ENCODE assay signal across 1 cellular context in the genomic region with DNA sequence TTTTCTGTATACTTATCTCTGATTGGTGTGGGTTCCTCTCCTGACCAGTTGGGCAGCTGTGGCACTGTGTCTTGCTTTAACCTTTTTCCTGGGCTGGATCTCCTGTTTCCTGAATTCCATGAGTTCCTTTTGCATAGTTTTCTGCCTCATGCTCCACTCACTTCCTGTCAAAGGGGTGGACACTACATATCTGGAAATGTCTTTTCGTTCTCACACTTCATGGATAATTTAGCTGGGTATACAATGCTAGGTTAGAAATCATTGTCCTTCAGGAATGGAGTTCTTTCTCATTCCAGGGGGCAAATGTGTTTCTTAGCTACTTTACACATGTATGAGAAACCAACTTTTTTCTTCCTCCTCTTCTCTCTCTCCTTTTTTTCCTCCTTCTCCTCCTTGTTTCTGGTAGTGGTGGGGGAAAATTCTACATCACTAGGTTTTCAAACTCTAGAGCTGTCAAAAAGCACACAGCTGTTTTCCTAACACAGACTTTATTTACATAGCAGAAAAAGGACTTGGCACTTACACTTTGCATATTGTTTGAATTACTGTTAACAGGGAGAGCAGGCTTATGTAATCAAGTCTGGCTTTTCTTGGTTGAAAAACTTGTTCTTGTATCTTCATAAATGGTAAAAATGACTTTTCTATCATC.
TF ChIP-seq lines count a peak whose summit lies in the region.

No MANE protein-coding gene starts in this region.

TF ChIP-seq in HepG2, 621 proteins besides CTCF, POLR2A, EP300 and RAD21:
- TF ChIP-seq ZNF792 (CRISPR knock-in tag; IDR thresholded peaks at IDR 0.05) (0 out of 2 replicates have a peak, but pooled peaks have one; percentile 20), RARA (CRISPR knock-in tag; IDR thresholded peaks at IDR 0.05) (0 out of 2 replicates have a peak, but pooled peaks have one; percentile 21), SIN3A (IDR thresholded peaks at IDR 0.05; ENCODE audit: borderline replicate concordance, low read depth, low read length) (peak; percentile 42; the same call in 1 of the 2 replicates), LCORL (IDR thresholded peaks at IDR 0.05) (no peak), LCORL (CRISPR knock-in tag; IDR thresholded peaks at IDR 0.05) (0 out of 2 replicates have a peak, but pooled peaks have one; percentile 19), TRIM24 (CRISPR knock-in tag; IDR thresholded peaks at IDR 0.05) (0 out of 2 replicates have a peak, but pooled peaks have one; percentile 50), FOXK2 (IDR thresholded peaks at IDR 0.05) (0 out of 2 replicates have a peak, but pooled peaks have one; percentile 5), TEAD3 (CRISPR knock-in tag; optimal IDR thresholded peaks at IDR 0.05; ENCODE audit: borderline replicate concordance) (peak; percentile 66), GATAD2A (CRISPR knock-in tag; IDR thresholded peaks at IDR 0.05) (peak; percentile 58), SETDB1 (CRISPR knock-in tag; IDR thresholded peaks at IDR 0.05; ENCODE audit: borderline replicate concordance) (peak; percentile 82; the same call in 1 of the 2 replicates), SKI (IDR thresholded peaks at IDR 0.05; ENCODE audit: partially characterized antibody) (peak; percentile 39), FOXA1 (IDR thresholded peaks at IDR 0.05) (no peak), FOXA1 (CRISPR knock-in tag; IDR thresholded peaks at IDR 0.05) (peak; percentile 50; the same call in 1 of the 2 replicates), ZFP1 (CRISPR knock-in tag; IDR thresholded peaks at IDR 0.05) (peak; percentile 100), GABPA (IDR thresholded peaks at IDR 0.05; ENCODE audit: low read depth, low read length) (no peak), GABPA (CRISPR knock-in tag; IDR thresholded peaks at IDR 0.05; ENCODE audit: low read depth) (peak; percentile 40; the same call in 1 of the 2 replicates), SOX5 (CRISPR knock-in tag; IDR thresholded peaks at IDR 0.05; ENCODE audit: borderline replicate concordance) (peak; percentile 43; the same call in 1 of the 2 replicates), THAP11 (CRISPR knock-in tag; IDR thresholded peaks at IDR 0.05) (peak; percentile 37; the same call in 1 of the 2 replicates), FOXA3 (CRISPR knock-in tag; IDR thresholded peaks at IDR 0.05) (peak; percentile 58), HNRNPK (IDR thresholded peaks at IDR 0.05; ENCODE audit: low read depth, low read length, poor library complexity, severe bottlenecking) (peak; percentile 7), ZNF333 (CRISPR knock-in tag; IDR thresholded peaks at IDR 0.05; ENCODE audit: borderline replicate concordance) (no peak), NFE2L2 (IDR thresholded peaks at IDR 0.05; ENCODE audit: low read length) (no peak), ZNF335 (CRISPR knock-in tag; IDR thresholded peaks at IDR 0.05) (no peak), SAP130 (CRISPR knock-in tag; IDR thresholded peaks at IDR 0.05; ENCODE audit: low read depth) (peak; percentile 69), CREM (IDR thresholded peaks at IDR 0.05) (peak; percentile 20; the same call in 1 of the 2 replicates), CREM (CRISPR knock-in tag; IDR thresholded peaks at IDR 0.05) (no peak), RXRB (CRISPR knock-in tag; IDR thresholded peaks at IDR 0.05; ENCODE audit: borderline replicate concordance) (no peak), HDAC2 (CRISPR knock-in tag; IDR thresholded peaks at IDR 0.05) (0 out of 2 replicates have a peak, but pooled peaks have one; percentile 17)
- TF ChIP-seq, protein P1, sequence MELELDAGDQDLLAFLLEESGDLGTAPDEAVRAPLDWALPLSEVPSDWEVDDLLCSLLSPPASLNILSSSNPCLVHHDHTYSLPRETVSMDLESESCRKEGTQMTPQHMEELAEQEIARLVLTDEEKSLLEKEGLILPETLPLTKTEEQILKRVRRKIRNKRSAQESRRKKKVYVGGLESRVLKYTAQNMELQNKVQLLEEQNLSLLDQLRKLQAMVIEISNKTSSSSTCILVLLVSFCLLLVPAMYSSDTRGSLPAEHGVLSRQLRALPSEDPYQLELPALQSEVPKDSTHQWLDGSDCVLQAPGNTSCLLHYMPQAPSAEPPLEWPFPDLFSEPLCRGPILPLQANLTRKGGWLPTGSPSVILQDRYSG (CRISPR knock-in tag; IDR thresholded peaks at IDR 0.05) = no peak
- TF ChIP-seq, protein P2, sequence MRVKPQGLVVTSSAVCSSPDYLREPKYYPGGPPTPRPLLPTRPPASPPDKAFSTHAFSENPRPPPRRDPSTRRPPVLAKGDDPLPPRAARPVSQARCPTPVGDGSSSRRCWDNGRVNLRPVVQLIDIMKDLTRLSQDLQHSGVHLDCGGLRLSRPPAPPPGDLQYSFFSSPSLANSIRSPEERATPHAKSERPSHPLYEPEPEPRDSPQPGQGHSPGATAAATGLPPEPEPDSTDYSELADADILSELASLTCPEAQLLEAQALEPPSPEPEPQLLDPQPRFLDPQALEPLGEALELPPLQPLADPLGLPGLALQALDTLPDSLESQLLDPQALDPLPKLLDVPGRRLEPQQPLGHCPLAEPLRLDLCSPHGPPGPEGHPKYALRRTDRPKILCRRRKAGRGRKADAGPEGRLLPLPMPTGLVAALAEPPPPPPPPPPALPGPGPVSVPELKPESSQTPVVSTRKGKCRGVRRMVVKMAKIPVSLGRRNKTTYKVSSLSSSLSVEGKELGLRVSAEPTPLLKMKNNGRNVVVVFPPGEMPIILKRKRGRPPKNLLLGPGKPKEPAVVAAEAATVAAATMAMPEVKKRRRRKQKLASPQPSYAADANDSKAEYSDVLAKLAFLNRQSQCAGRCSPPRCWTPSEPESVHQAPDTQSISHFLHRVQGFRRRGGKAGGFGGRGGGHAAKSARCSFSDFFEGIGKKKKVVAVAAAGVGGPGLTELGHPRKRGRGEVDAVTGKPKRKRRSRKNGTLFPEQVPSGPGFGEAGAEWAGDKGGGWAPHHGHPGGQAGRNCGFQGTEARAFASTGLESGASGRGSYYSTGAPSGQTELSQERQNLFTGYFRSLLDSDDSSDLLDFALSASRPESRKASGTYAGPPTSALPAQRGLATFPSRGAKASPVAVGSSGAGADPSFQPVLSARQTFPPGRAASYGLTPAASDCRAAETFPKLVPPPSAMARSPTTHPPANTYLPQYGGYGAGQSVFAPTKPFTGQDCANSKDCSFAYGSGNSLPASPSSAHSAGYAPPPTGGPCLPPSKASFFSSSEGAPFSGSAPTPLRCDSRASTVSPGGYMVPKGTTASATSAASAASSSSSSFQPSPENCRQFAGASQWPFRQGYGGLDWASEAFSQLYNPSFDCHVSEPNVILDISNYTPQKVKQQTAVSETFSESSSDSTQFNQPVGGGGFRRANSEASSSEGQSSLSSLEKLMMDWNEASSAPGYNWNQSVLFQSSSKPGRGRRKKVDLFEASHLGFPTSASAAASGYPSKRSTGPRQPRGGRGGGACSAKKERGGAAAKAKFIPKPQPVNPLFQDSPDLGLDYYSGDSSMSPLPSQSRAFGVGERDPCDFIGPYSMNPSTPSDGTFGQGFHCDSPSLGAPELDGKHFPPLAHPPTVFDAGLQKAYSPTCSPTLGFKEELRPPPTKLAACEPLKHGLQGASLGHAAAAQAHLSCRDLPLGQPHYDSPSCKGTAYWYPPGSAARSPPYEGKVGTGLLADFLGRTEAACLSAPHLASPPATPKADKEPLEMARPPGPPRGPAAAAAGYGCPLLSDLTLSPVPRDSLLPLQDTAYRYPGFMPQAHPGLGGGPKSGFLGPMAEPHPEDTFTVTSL (CRISPR knock-in tag; IDR thresholded peaks at IDR 0.05; ENCODE audit: borderline replicate concordance) = peak; percentile 44; the same call in 1 of the 2 replicates
- TF ChIP-seq, protein P3, sequence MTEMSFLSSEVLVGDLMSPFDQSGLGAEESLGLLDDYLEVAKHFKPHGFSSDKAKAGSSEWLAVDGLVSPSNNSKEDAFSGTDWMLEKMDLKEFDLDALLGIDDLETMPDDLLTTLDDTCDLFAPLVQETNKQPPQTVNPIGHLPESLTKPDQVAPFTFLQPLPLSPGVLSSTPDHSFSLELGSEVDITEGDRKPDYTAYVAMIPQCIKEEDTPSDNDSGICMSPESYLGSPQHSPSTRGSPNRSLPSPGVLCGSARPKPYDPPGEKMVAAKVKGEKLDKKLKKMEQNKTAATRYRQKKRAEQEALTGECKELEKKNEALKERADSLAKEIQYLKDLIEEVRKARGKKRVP (CRISPR knock-in tag; IDR thresholded peaks at IDR 0.05) = no peak
- TF ChIP-seq, protein P4, sequence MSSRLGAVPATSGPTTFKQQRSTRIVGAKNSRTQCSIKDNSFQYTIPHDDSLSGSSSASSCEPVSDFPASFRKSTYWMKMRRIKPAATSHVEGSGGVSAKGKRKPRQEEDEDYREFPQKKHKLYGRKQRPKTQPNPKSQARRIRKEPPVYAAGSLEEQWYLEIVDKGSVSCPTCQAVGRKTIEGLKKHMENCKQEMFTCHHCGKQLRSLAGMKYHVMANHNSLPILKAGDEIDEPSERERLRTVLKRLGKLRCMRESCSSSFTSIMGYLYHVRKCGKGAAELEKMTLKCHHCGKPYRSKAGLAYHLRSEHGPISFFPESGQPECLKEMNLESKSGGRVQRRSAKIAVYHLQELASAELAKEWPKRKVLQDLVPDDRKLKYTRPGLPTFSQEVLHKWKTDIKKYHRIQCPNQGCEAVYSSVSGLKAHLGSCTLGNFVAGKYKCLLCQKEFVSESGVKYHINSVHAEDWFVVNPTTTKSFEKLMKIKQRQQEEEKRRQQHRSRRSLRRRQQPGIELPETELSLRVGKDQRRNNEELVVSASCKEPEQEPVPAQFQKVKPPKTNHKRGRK (CRISPR knock-in tag; IDR thresholded peaks at IDR 0.05) = 0 out of 2 replicates have a peak, but pooled peaks have one; percentile 24
- TF ChIP-seq, protein P5, sequence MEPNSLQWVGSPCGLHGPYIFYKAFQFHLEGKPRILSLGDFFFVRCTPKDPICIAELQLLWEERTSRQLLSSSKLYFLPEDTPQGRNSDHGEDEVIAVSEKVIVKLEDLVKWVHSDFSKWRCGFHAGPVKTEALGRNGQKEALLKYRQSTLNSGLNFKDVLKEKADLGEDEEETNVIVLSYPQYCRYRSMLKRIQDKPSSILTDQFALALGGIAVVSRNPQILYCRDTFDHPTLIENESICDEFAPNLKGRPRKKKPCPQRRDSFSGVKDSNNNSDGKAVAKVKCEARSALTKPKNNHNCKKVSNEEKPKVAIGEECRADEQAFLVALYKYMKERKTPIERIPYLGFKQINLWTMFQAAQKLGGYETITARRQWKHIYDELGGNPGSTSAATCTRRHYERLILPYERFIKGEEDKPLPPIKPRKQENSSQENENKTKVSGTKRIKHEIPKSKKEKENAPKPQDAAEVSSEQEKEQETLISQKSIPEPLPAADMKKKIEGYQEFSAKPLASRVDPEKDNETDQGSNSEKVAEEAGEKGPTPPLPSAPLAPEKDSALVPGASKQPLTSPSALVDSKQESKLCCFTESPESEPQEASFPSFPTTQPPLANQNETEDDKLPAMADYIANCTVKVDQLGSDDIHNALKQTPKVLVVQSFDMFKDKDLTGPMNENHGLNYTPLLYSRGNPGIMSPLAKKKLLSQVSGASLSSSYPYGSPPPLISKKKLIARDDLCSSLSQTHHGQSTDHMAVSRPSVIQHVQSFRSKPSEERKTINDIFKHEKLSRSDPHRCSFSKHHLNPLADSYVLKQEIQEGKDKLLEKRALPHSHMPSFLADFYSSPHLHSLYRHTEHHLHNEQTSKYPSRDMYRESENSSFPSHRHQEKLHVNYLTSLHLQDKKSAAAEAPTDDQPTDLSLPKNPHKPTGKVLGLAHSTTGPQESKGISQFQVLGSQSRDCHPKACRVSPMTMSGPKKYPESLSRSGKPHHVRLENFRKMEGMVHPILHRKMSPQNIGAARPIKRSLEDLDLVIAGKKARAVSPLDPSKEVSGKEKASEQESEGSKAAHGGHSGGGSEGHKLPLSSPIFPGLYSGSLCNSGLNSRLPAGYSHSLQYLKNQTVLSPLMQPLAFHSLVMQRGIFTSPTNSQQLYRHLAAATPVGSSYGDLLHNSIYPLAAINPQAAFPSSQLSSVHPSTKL (CRISPR knock-in tag; IDR thresholded peaks at IDR 0.05) = peak; percentile 20; the same call in 1 of the 2 replicates
- TF ChIP-seq, protein P6, sequence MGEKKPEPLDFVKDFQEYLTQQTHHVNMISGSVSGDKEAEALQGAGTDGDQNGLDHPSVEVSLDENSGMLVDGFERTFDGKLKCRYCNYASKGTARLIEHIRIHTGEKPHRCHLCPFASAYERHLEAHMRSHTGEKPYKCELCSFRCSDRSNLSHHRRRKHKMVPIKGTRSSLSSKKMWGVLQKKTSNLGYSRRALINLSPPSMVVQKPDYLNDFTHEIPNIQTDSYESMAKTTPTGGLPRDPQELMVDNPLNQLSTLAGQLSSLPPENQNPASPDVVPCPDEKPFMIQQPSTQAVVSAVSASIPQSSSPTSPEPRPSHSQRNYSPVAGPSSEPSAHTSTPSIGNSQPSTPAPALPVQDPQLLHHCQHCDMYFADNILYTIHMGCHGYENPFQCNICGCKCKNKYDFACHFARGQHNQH (CRISPR knock-in tag; IDR thresholded peaks at IDR 0.05) = no peak
- TF ChIP-seq, protein P7, sequence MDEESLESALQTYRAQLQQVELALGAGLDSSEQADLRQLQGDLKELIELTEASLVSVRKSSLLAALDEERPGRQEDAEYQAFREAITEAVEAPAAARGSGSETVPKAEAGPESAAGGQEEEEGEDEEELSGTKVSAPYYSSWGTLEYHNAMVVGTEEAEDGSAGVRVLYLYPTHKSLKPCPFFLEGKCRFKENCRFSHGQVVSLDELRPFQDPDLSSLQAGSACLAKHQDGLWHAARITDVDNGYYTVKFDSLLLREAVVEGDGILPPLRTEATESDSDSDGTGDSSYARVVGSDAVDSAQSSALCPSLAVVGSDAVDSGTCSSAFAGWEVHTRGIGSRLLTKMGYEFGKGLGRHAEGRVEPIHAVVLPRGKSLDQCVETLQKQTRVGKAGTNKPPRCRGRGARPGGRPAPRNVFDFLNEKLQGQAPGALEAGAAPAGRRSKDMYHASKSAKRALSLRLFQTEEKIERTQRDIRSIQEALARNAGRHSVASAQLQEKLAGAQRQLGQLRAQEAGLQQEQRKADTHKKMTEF (CRISPR knock-in tag; IDR thresholded peaks at IDR 0.05) = peak; percentile 44; the same call in 1 of the 2 replicates
- TF ChIP-seq, protein P8, sequence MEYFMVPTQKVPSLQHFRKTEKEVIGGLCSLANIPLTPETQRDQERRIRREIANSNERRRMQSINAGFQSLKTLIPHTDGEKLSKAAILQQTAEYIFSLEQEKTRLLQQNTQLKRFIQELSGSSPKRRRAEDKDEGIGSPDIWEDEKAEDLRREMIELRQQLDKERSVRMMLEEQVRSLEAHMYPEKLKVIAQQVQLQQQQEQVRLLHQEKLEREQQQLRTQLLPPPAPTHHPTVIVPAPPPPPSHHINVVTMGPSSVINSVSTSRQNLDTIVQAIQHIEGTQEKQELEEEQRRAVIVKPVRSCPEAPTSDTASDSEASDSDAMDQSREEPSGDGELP (IDR thresholded peaks at IDR 0.05; ENCODE audit: borderline replicate concordance, low read depth) = peak; percentile 94
